8 cellular contexts compared by ENCODE assay signal in genomic region chr15:40807888-40808194, GRCh38. TPM values are rescaled to one million over a fixed set of nuclear protein-coding genes. Genes with fewer than 3 reads are reported as not detected.
DNase-seq lines count a peak whose midpoint lies in the region; ATAC-seq and TF ChIP-seq lines count a peak whose summit lies in the region.

No MANE protein-coding gene starts in this region.

- H3K9me3 ChIP-seq in SU-DHL-6 (ENCODE audit: insufficient read depth, low read length) (no peaks in the 10 kb centered on the region), gastrocnemius medialis (no peaks in the 10 kb centered on the region)

- intact Hi-C loops in gastrocnemius medialis (cut with DNase I; ENCODE audit: low total_unique reads), result loop anchor here (1.0 to 10.0 kb wide), 4 partner anchors 46 to 213 kb away; partner anchors contain the start of genes GCHFR, KNL1, RAD51 and VPS18

- no peaks in the 10 kb centered on the region for H3K9me2 ChIP-seq in SU-DHL-6 (replicated peaks; ENCODE audit: insufficient read depth, low read length)

- no peaks in the 10 kb centered on the region for H3K27me3 ChIP-seq in SU-DHL-6 (ENCODE audit: low read length)
- H3K27me3 ChIP-seq in gastrocnemius medialis, result no peaks in the 10 kb centered on the region

- ATAC-seq in GM18517 (IDR thresholded peaks at IDR 0.05; ENCODE audit: unreplicated experiment) (peak; percentile 2), gastrocnemius medialis (no peak), GM19324 (IDR thresholded peaks at IDR 0.05; ENCODE audit: low FRiP score, unreplicated experiment) (no peak)

- peak overlapping the region; percentile 80 for H3K4me2 ChIP-seq in SU-DHL-6 (ENCODE audit: low read depth, low read length, poor library complexity, severe bottlenecking)

- peak overlapping the region; percentile 98 for H3K9ac ChIP-seq in SU-DHL-6 (ENCODE audit: low read length)

- H3F3A ChIP-seq in SU-DHL-6 (ENCODE audit: insufficient read depth), result no peaks in the 10 kb centered on the region

- no peak overlapping the region for H3K27ac ChIP-seq in SU-DHL-6 (ENCODE audit: low read depth, low read length)
- H3K27ac ChIP-seq in gastrocnemius medialis, result peak overlapping the region; percentile 96 to 100 (median 97)

- H3K79me2 ChIP-seq in SU-DHL-6 (ENCODE audit: insufficient read depth, low read length), result peaks cover 37% of the 10 kb centered on the region

- TF ChIP-seq POLR2A in gastrocnemius medialis (IDR thresholded peaks at IDR 0.05), result no peak

- TF ChIP-seq CTCF in SU-DHL-6 (IDR thresholded peaks at IDR 0.05; ENCODE audit: insufficient read depth, low read length, poor library complexity, severe bottlenecking), result no peak
- no peak for TF ChIP-seq CTCF in gastrocnemius medialis (IDR thresholded peaks at IDR 0.05 in 4 of 5, conservative IDR thresholded peaks at IDR 0.05 in 1 of 5)

- H4K20me1 ChIP-seq in SU-DHL-6 (ENCODE audit: low read depth, low read length), result no peaks in the 10 kb centered on the region

- H3K4me1 ChIP-seq in gastrocnemius medialis, result peaks cover 14 to 29% of the 10 kb centered on the region in 2 donors

- H2AFZ ChIP-seq in SU-DHL-6 (ENCODE audit: low read depth, low read length, severe bottlenecking), result peak overlapping the region; percentile 59

- H3K4me3 ChIP-seq in SU-DHL-6 (ENCODE audit: insufficient read depth, low read length, poor library complexity, severe bottlenecking) (peak overlapping the region; percentile 95), gastrocnemius medialis (peak overlapping the region; percentile 87 to 100 (median 94))

- in situ Hi-C loops in gastrocnemius medialis (cut with MboI; ENCODE audit: low sequenced_read_pairs in 4 of 4), result loop anchor here in 2 of 4 donors (10.0 kb wide), 1 partner anchor 53 kb away; the partner anchor contains the start of gene RMDN3 (in 2 of the 2)

- H3K36me3 ChIP-seq in SU-DHL-6 (ENCODE audit: low read length) (no peaks in the 10 kb centered on the region), gastrocnemius medialis (peaks cover 0 to 19% of the 10 kb centered on the region in 2 donors)

- DNase-seq in fibroblast of the conjunctiva (ENCODE audit: low read depth) (peak; percentile 13), gastrocnemius medialis (no peak), SKM-1 treated with dmso at 0.1 percent for 144 hours (lab: John Stamatoyannopoulos, UW; ENCODE audit: unreplicated experiment) (no peak), AG08395 (ENCODE audit: low spot score) (no peak), LoVo (ENCODE audit: low spot score) (no peak)

RNA-seq across cellular contexts. Expression of gene DNAJC17, which starts 0.6 kb away (rescaled TPM):
- total RNA-seq in gastrocnemius medialis, result 10 to 100 TPM in 2 of 4 donors, 1 to 10 TPM in 2; 5.3 to 25.0 (median 11.4) TPM

RNA-seq across cellular contexts. Expression of gene ZFYVE19, which starts 1.0 kb away (rescaled TPM):
- 10 to 100 TPM; 11.4 to 18.9 (median 14.7) TPM for total RNA-seq in gastrocnemius medialis

RNA-seq across cellular contexts. Expression of gene PPP1R14D, which starts 20.7 kb away (rescaled TPM):
- total RNA-seq in gastrocnemius medialis, result under 1 TPM in 1 of 4 donors, not detected in 3; 0.51 TPM

RNA-seq across cellular contexts. Expression of gene SPINT1, which starts 36.0 kb away (rescaled TPM):
- 1 to 10 TPM in 2 of 4 donors, under 1 TPM in 1, not detected in 1; 0.42 to 5.0 (median 1.0) TPM for total RNA-seq in gastrocnemius medialis

RNA-seq across cellular contexts. Expression of gene C15orf62, which starts 38.1 kb away (rescaled TPM):
- under 1 TPM in 2 of 4 donors, not detected in 2; 0.09 to 0.49 TPM for total RNA-seq in gastrocnemius medialis
